1 cellular context compared by ENCODE assay signal in genomic region chr6:40887079-40887822, GRCh38.
TF ChIP-seq lines count a peak whose summit lies in the region.

No MANE protein-coding gene starts in this region.

TF ChIP-seq in liver, 16 proteins besides CTCF, POLR2A, EP300 and RAD21 (continued from another document):
- TF ChIP-seq ZBTB33 (IDR thresholded peaks at IDR 0.05) (no peak), JUND (IDR thresholded peaks at IDR 0.05) (no peak), EGR1 (IDR thresholded peaks at IDR 0.05; ENCODE audit: low read depth in 2 of 2) (no peak), HNF4G (IDR thresholded peaks at IDR 0.05) (no peak), NR2F2 (IDR thresholded peaks at IDR 0.05) (no peak)
